ENCODE assay signal across 25 cellular contexts in genomic region chr3:187833375-187833774, GRCh38.
"Had no signal": no experiment of that assay in that cellular context is flagged by ENCODE, and none has a peak within 500 bp of the region (broad histone marks: within the 10 kb centered on the region; RNA-seq: fewer than 3 reads in every experiment).

No MANE protein-coding gene starts in this region.

- ATAC-seq: left colon, left lung, lower lobe of right lung, natural killer cell, psoas muscle, sciatic nerve, upper lobe of right lung had no signal

- H3K27ac Mint-ChIP-seq: mesothelial cell of epicardium, naive B cell, nephron progenitor cell, neural progenitor cell had no signal

- H3K9me3 Mint-ChIP-seq: stimulated activated naive CD8-positive, alpha-beta T cell treated with anti-CD3 and anti-CD28 coated beads, Interleukin-15, Interleukin-2, amounts not matched to agents 100 ng/mL and 50 ng/mL, for 24 hours had no signal

- H3K36me3 Mint-ChIP-seq: neural progenitor cell; stimulated activated effector memory CD8-positive, alpha-beta T cell treated with anti-CD3 and anti-CD28 coated beads, Interleukin-12 subunit alpha, Interleukin-12 subunit beta, amount 100 ng/mL, for 72 hours had no signal

- H3K4me1 Mint-ChIP-seq: mesothelial cell of epicardium, nephron progenitor cell had no signal

- H3K27me3 Mint-ChIP-seq: naive B cell had no signal

- H3K4me3 Mint-ChIP-seq: immature natural killer cell; mesothelial cell of epicardium; natural killer cell; nephron progenitor cell; neural progenitor cell; stimulated activated effector memory CD8-positive, alpha-beta T cell treated with anti-CD3 and anti-CD28 coated beads, Interleukin-12 subunit alpha, Interleukin-12 subunit beta, amount 100 ng/mL, for 72 hours; stimulated activated naive CD8-positive, alpha-beta T cell treated with anti-CD3 and anti-CD28 coated beads, Interleukin-15, Interleukin-2, amounts not matched to agents 100 ng/mL and 50 ng/mL, for 24 hours had no signal

- DNase-seq: hypothalamus; immature natural killer cell; kidney; left colon; left lung; lower lobe of right lung; mammary epithelial cell; mesendoderm; naive B cell; natural killer cell; nephron progenitor cell; occipital lobe; psoas muscle; stimulated activated CD4-positive, alpha-beta T cell treated with anti-CD3 and anti-CD28 coated beads, Interleukin-12 subunit alpha, Interleukin-12 subunit beta, amount 100 ng/mL, for 4 hours; stimulated activated CD4-positive, alpha-beta T cell treated with anti-CD3 and anti-CD28 coated beads, Interleukin-15, amount 100 ng/mL, for 24 hours; stimulated activated CD4-positive, alpha-beta T cell treated with anti-CD3 and anti-CD28 coated beads, Interleukin-4, amount 100 ng/mL, for 24 hours; stimulated activated naive CD4-positive, alpha-beta T cell; tibial artery; trophoblast cell; upper lobe of right lung had no signal
